17 cellular contexts compared by ENCODE assay signal in the genomic region with DNA sequence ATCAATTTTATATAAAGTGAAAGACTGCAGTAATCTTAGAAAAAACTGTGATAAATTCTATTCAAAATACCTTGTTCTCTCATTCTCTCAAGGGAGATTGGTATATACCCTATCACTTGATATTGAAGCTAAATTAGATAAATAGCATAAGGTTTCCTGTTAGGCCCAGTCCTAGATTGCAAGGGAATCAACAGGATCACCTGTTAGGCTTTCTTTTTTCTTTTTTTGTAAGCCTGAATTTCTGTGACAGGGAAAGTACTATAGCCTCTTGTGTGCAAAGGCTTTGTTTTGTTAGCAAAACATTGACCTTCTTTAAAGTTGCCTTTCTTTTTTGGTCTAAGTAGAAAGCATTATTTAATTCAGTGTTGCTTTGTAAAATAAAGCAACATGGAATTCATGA.
"Had no signal": no experiment of that assay in that cellular context is flagged by ENCODE, and none has a peak within 500 bp of the region (broad histone marks: within the 10 kb centered on the region; RNA-seq: fewer than 3 reads in every experiment).

No MANE protein-coding gene starts in this region.

- ATAC-seq: activated T-cell treated with anti-CD3 and anti-CD28 coated beads, Interleukin-2, amount 50 U/mL, for 4 hours; left cardiac atrium; lower lobe of right lung; stimulated activated naive CD8-positive, alpha-beta T cell treated with anti-CD3 and anti-CD28 coated beads, Interleukin-15, amount 100 ng/mL, for 72 hours; upper lobe of right lung had no signal

- H3K9me3 ChIP-seq: lower lobe of right lung, sigmoid colon, spleen, upper lobe of right lung had no signal

- H3K27ac Mint-ChIP-seq: mesothelial cell of epicardium had no signal

- DNase-seq: activated CD4-positive, alpha-beta T cell treated with anti-CD3 and anti-CD28 coated beads, Interleukin-2, amount 50 U/mL, for 48 hours; activated CD4-positive, CD25-positive, alpha-beta regulatory T cell treated with anti-CD3 and anti-CD28 coated beads, Interleukin-2, amount 50 U/mL, for 72 hours; activated gamma-delta T cell; activated T-cell treated with anti-CD3 and anti-CD28 coated beads, Interleukin-2, amount 50 U/mL, for 4 hours; aorta; effector memory CD4-positive, alpha-beta T cell; head of caudate nucleus; left cardiac atrium; lower lobe of right lung; sigmoid colon; spleen; stimulated activated naive CD8-positive, alpha-beta T cell treated with anti-CD3 and anti-CD28 coated beads, Interleukin-15, amount 100 ng/mL, for 72 hours; T-helper 1 cell; upper lobe of right lung had no signal

- H3K4me1 Mint-ChIP-seq: mesothelial cell of epicardium had no signal

- H3K4me3 Mint-ChIP-seq: activated T-cell treated with anti-CD3 and anti-CD28 coated beads, Interleukin-2, amount 50 U/mL, for 4 hours; mesothelial cell of epicardium had no signal

- H3K36me3 Mint-ChIP-seq: mesothelial cell of epicardium had no signal

- H3K9me3 Mint-ChIP-seq: activated T-cell treated with anti-CD3 and anti-CD28 coated beads, Interleukin-2, amount 50 U/mL, for 4 hours; mesothelial cell of epicardium; stimulated activated naive CD8-positive, alpha-beta T cell treated with anti-CD3 and anti-CD28 coated beads, Interleukin-15, amount 100 ng/mL, for 72 hours had no signal

- H3K36me3 ChIP-seq: lower lobe of right lung, sigmoid colon, spleen, upper lobe of right lung had no signal

- H3K27me3 Mint-ChIP-seq: stimulated activated naive CD8-positive, alpha-beta T cell treated with anti-CD3 and anti-CD28 coated beads, Interleukin-15, amount 100 ng/mL, for 72 hours had no signal

- H3K27ac ChIP-seq: epithelial cell of prostate, lower lobe of right lung, parathyroid adenoma, sigmoid colon, upper lobe of right lung had no signal
